Comparison of ENCODE assay signal across 21 cellular contexts in the genomic region with DNA sequence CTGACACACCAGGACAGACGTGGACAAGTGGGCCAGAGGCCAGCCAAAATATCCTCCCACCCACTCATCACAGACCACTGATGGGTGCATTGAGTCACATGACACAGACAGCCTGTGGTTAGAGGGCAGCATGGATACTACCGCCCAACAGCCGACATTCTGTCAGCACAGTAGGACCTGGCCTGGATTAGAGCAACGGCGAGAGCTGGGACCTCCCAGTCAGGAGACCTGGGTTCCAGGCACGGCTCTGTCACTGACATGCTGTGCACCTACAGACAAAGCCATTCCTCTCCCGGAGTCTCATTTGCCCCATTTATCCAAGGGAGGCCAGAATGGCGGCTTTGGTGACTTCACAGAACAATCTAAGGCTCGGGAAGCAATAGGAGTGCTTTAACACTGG. TPM values are rescaled to one million over a fixed set of nuclear protein-coding genes. Genes with fewer than 3 reads are reported as not detected.
DNase-seq lines count a peak whose midpoint lies in the region; ATAC-seq, FAIRE-seq and TF ChIP-seq lines count a peak whose summit lies in the region.
"Had no signal": no experiment of that assay in that cellular context is flagged by ENCODE, and none has a peak within 500 bp of the region (broad histone marks: within the 10 kb centered on the region; RNA-seq: fewer than 3 reads in every experiment).

No MANE protein-coding gene starts in this region.

- TF ChIP-seq CTCF in right lobe of liver (IDR thresholded peaks at IDR 0.05) (no peak), HepG2 (CRISPR knock-in tag; IDR thresholded peaks at IDR 0.05) (no peak), RWPE2 (IDR thresholded peaks at IDR 0.05; ENCODE audit: poor library complexity, severe bottlenecking) (no peak)

- H3K27ac Mint-ChIP-seq in stimulated activated naive B cell treated with anti-CD40 and anti-IgM and Interleukin-4, amounts not matched to agents 10 μg/mL and 1 μg/mL and 100 μg/mL, for 72 hours: no peak overlapping the region

- ATAC-seq in right lobe of liver (no peak), HepG2 (no peak), RWPE2 (ENCODE audit: low read depth) (no peak), aorta (ENCODE audit: low FRiP score) (no peak)
- ATAC-seq in stimulated activated naive B cell treated with anti-CD40 and anti-IgM and Interleukin-4, amounts not matched to agents 10 μg/mL and 1 μg/mL and 100 μg/mL, for 72 hours (replicated peaks): no peak
- ATAC-seq: PC-3 had no signal

- no peak overlapping the region for H3K14ac ChIP-seq in neuronal stem cell (ENCODE audit: low read length)

- H2AFZ ChIP-seq in HepG2 (ENCODE audit: low read length): no peak overlapping the region
- no peak overlapping the region for H2AFZ ChIP-seq in neuronal stem cell (ENCODE audit: low read length)

- peak overlapping the region; percentile 22 for H2BK5ac ChIP-seq in neuronal stem cell (ENCODE audit: low read length)

- peaks cover 0 to 98% (median 56%) of the 10 kb centered on the region in 4 donors for H3K36me3 ChIP-seq in right lobe of liver
- peaks cover 52 to 80% of the 10 kb centered on the region in 2 experiments for H3K36me3 ChIP-seq in HepG2 (replicated peaks in 1 of 2; ENCODE audit: control insufficient read depth in 1 of 2, insufficient read depth in 2 of 2, low read length in 2 of 2)
- H3K36me3 ChIP-seq in RWPE2 (ENCODE audit: low read depth): peaks cover 96% of the 10 kb centered on the region
- peaks cover 63 to 91% of the 10 kb centered on the region in 2 donors for H3K36me3 ChIP-seq in neuronal stem cell (replicated peaks in 1 of 2; ENCODE audit: control insufficient read depth in 2 of 2, insufficient read depth in 2 of 2, low read length in 2 of 2)
- peaks cover 3 to 19% of the 10 kb centered on the region in 2 donors for H3K36me3 ChIP-seq in aorta (ENCODE audit: control insufficient read depth in 1 of 2, insufficient read depth in 2 of 2, low read length in 1 of 2)

- H3K27ac ChIP-seq in right lobe of liver (no peak overlapping the region), HepG2 (ENCODE audit: extremely low read length, insufficient read depth, low read length) (no peak overlapping the region), RWPE2 (ENCODE audit: poor library complexity, severe bottlenecking) (no peak overlapping the region), neuronal stem cell (replicated peaks; ENCODE audit: low read length) (no peak overlapping the region), aorta (ENCODE audit: low read depth in 1 of 2, low read length in 2 of 2) (no peak overlapping the region)
- H3K27ac ChIP-seq: C4-2B, SJSA1 had no signal

- peak overlapping the region; percentile 31 for H3K23ac ChIP-seq in neuronal stem cell (ENCODE audit: low read depth, low read length, poor library complexity)

- no peak for FAIRE-seq in HepG2 (lab: Jason Lieb, UNC)
- FAIRE-seq: GM18507 had no signal

- no peaks in the 10 kb centered on the region for H3K27me3 Mint-ChIP-seq in stimulated activated naive B cell treated with anti-CD40 and anti-IgM and Interleukin-4, amounts not matched to agents 10 μg/mL and 1 μg/mL and 100 μg/mL, for 72 hours

- H3K4me2 ChIP-seq in HepG2 (ENCODE audit: low read depth, low read length): no peak overlapping the region
- no peak overlapping the region for H3K4me2 ChIP-seq in neuronal stem cell (ENCODE audit: insufficient read depth, low read length, poor library complexity, severe bottlenecking)

- no peak for TF ChIP-seq RAD21 in HepG2 (CRISPR knock-in tag; IDR thresholded peaks at IDR 0.05)

- H4K20me1 ChIP-seq in HepG2 (ENCODE audit: insufficient read depth, low read length): no peaks in the 10 kb centered on the region

- intact Hi-C loops in right lobe of liver (cut with DNase I) (loop anchor here (10.0 kb wide), 3 partner anchors 79 to 169 kb away; a partner anchor contains a TSS), HepG2 (cut with micrococcal nuclease; ENCODE audit: unreplicated experiment) (no loop called here), aorta (cut with DNase I) (no loop called here)

- no peak overlapping the region for H3K4me3 Mint-ChIP-seq in stimulated activated naive B cell treated with anti-CD40 and anti-IgM and Interleukin-4, amounts not matched to agents 10 μg/mL and 1 μg/mL and 100 μg/mL, for 72 hours

- H3K79me2 ChIP-seq in HepG2 (ENCODE audit: insufficient read depth, low read length): no peaks in the 10 kb centered on the region

- no peak overlapping the region for H4K8ac ChIP-seq in neuronal stem cell (ENCODE audit: low read depth, low read length)

- TF ChIP-seq EP300 in HepG2 (IDR thresholded peaks at IDR 0.05; ENCODE audit: low read depth in 2 of 2, low read length in 2 of 2) (no peak), HepG2 (CRISPR knock-in tag; IDR thresholded peaks at IDR 0.05; ENCODE audit: borderline replicate concordance) (no peak)

- no peak overlapping the region for H2AK5ac ChIP-seq in neuronal stem cell (ENCODE audit: low read depth, low read length)

- H3K36me3 Mint-ChIP-seq in stimulated activated naive B cell treated with anti-CD40 and anti-IgM and Interleukin-4, amounts not matched to agents 10 μg/mL and 1 μg/mL and 100 μg/mL, for 72 hours: peaks cover 49 to 64% of the 10 kb centered on the region in 2 donors

- no peak overlapping the region for H3K4me3 ChIP-seq in right lobe of liver
- H3K4me3 ChIP-seq in HepG2 (replicated peaks in 1 of 3; ENCODE audit: insufficient read depth in 1 of 3, low read depth in 2 of 3, low read length in 3 of 3): no peak overlapping the region
- no peak overlapping the region for H3K4me3 ChIP-seq in RWPE2 (ENCODE audit: severe bottlenecking)
- H3K4me3 ChIP-seq in neuronal stem cell (ENCODE audit: low read length in 2 of 2): no peak overlapping the region
- no peak overlapping the region for H3K4me3 ChIP-seq in aorta (ENCODE audit: low read length in 2 of 2)
- H3K4me3 ChIP-seq: SJSA1 had no signal

- H3K9me3 Mint-ChIP-seq in stimulated activated naive B cell treated with anti-CD40 and anti-IgM and Interleukin-4, amounts not matched to agents 10 μg/mL and 1 μg/mL and 100 μg/mL, for 72 hours: no peaks in the 10 kb centered on the region

- H3K27me3 ChIP-seq in right lobe of liver: no peaks in the 10 kb centered on the region
- H3K27me3 ChIP-seq in HepG2 (ENCODE audit: control insufficient read depth in 1 of 2, insufficient read depth in 2 of 2, low read length in 2 of 2): no peaks in the 10 kb centered on the region
- H3K27me3 ChIP-seq in RWPE2 (ENCODE audit: insufficient read depth, poor library complexity, severe bottlenecking): no peaks in the 10 kb centered on the region
- no peaks in the 10 kb centered on the region for H3K27me3 ChIP-seq in neuronal stem cell (ENCODE audit: control insufficient read depth in 3 of 3, insufficient read depth in 3 of 3, low read depth in 1 of 3, low read length in 3 of 3)
- no peaks in the 10 kb centered on the region for H3K27me3 ChIP-seq in aorta (ENCODE audit: control insufficient read depth in 1 of 2, insufficient read depth in 2 of 2, low read length in 1 of 2)
- H3K27me3 ChIP-seq: SJSA1 had no signal

- in situ Hi-C loops in HepG2 (cut with HindIII; ENCODE audit: extremely low pct_ligation_motif_present, low pct_unique_long_range_greater_than_20kb): loop anchor here (5.0 kb wide), 1 partner anchor 72 kb away; a partner anchor contains a TSS

- H2BK15ac ChIP-seq in neuronal stem cell (ENCODE audit: low read length): no peak overlapping the region

- no peak overlapping the region for H3K4ac ChIP-seq in neuronal stem cell (ENCODE audit: low read length)

- H3K18ac ChIP-seq in neuronal stem cell (ENCODE audit: low read length): no peak overlapping the region

- no peak overlapping the region for H4K91ac ChIP-seq in neuronal stem cell (ENCODE audit: low read depth, low read length, poor library complexity)

- CTCF ChIA-PET in HepG2 (lab: Yijun Ruan, JAX; ENCODE audit: low intra/inter-chr PET ratio, low total read pairs): interaction anchor here (1.2 to 2.8 kb wide), 4 partner anchors 31 to 140 kb away, joined by 3 to 19 read pairs (median 10); no protein-coding TSS in a partner anchor

- no peak overlapping the region for H2BK12ac ChIP-seq in neuronal stem cell (ENCODE audit: low read length)

- TF ChIP-seq POLR2A in right lobe of liver (IDR thresholded peaks at IDR 0.05): no peak
- no peak for TF ChIP-seq POLR2A in HepG2 (IDR thresholded peaks at IDR 0.05; ENCODE audit: insufficient read depth in 1 of 2, low read depth in 2 of 2, low read length in 2 of 2)

- H3K79me1 ChIP-seq in neuronal stem cell (ENCODE audit: low read depth, low read length): no peaks in the 10 kb centered on the region

- BruUV-seq in HepG2 (replicated peaks; lab: Mats Ljungman, UMichigan): no TSS peak

- DNase-seq in right lobe of liver: peak in 2 of 3 donors; percentile 31 to 37
- no peak for DNase-seq in HepG2 (ENCODE audit: low spot score)
- DNase-seq in RWPE2 (ENCODE audit: low spot score): peak; percentile 72
- no peak for DNase-seq in neuronal stem cell (ENCODE audit: low spot score)
- peak; percentile 42 to 50 for DNase-seq in aorta
- DNase-seq in stimulated activated naive B cell treated with anti-CD40 and anti-IgM and Interleukin-4, amounts not matched to agents 10 μg/mL and 1 μg/mL and 100 μg/mL, for 72 hours: no peak
- no peak for DNase-seq in stimulated activated CD4-positive, alpha-beta T cell treated with anti-CD3 and anti-CD28 coated beads, Interleukin-4, amount 100 ng/mL, for 1 hour
- DNase-seq in DMS 273 treated with DMSO at 0.1 percent for 48 hours (lab: John Stamatoyannopoulos, UW): no peak
- DNase-seq: GF-D8, GOT3, KG1, MV-4-11, NCI-H1417, NCI-H187, NCI-H2107, NCI-H345, NCI-H524 treated with DMSO at 0.1 percent for 48 hours, PC-3 had no signal

- H2BK120ac ChIP-seq in neuronal stem cell (ENCODE audit: low read depth, low read length): no peak overlapping the region

- WGBS in right lobe of liver (ENCODE audit: insufficient coverage, low coverage, low lambda C conversion rate, missing lambda C conversion rate): 80% methylated on average over 7 of the region's 9 CpGs
- WGBS in HepG2 (ENCODE audit: low lambda C conversion rate): 95% methylated on average over 9 of the region's 9 CpGs
- WGBS in neuronal stem cell (ENCODE audit: extremely low coverage in 2 of 2, insufficient read length in 2 of 2, insufficient replicate concordance in 1 of 2), 2 donors: no CpG with 5 or more reads among the region's 9 CpGs
- WGBS in aorta, 2 donors: 78 to 84% methylated on average over 9 of the region's 9 CpGs

- H3K4me1 ChIP-seq in right lobe of liver: no peaks in the 10 kb centered on the region
- no peaks in the 10 kb centered on the region for H3K4me1 ChIP-seq in HepG2 (ENCODE audit: insufficient read depth, low read length)
- no peaks in the 10 kb centered on the region for H3K4me1 ChIP-seq in RWPE2 (ENCODE audit: insufficient read depth, poor library complexity, severe bottlenecking)
- no peaks in the 10 kb centered on the region for H3K4me1 ChIP-seq in neuronal stem cell (ENCODE audit: control insufficient read depth in 2 of 2, insufficient read depth in 1 of 2, low read depth in 1 of 2, low read length in 2 of 2)
- H3K4me1 ChIP-seq in aorta (ENCODE audit: control insufficient read depth in 1 of 2, insufficient read depth in 2 of 2, low read length in 2 of 2): no peaks in the 10 kb centered on the region

- no peaks in the 10 kb centered on the region for H3K9me3 ChIP-seq in right lobe of liver
- H3K9me3 ChIP-seq in HepG2 (ENCODE audit: low read length): no peaks in the 10 kb centered on the region
- H3K9me3 ChIP-seq in RWPE2 (ENCODE audit: severe bottlenecking): no peaks in the 10 kb centered on the region
- H3K9me3 ChIP-seq in neuronal stem cell (replicated peaks in 1 of 2; ENCODE audit: control insufficient read depth in 2 of 2, insufficient read depth in 1 of 2, low read depth in 1 of 2, low read length in 2 of 2): no peaks in the 10 kb centered on the region
- no peaks in the 10 kb centered on the region for H3K9me3 ChIP-seq in aorta (ENCODE audit: control insufficient read depth, low read length)
- H3K9me3 ChIP-seq: SJSA1 had no signal

- no peak overlapping the region for H3K9ac ChIP-seq in HepG2 (ENCODE audit: insufficient read depth, low read depth, low read length)
- H3K9ac ChIP-seq in neuronal stem cell (ENCODE audit: low read depth, low read length, poor library complexity): no peak overlapping the region

- peaks cover 15 to 16% of the 10 kb centered on the region in 2 donors for H3K4me1 Mint-ChIP-seq in stimulated activated naive B cell treated with anti-CD40 and anti-IgM and Interleukin-4, amounts not matched to agents 10 μg/mL and 1 μg/mL and 100 μg/mL, for 72 hours

- POLR2A ChIA-PET in HepG2 (lab: Yijun Ruan, JAX): interaction anchor here (2.4 kb wide), 1 partner anchor 30 kb away, joined by 6 read pairs; no protein-coding TSS in a partner anchor

RNA-seq across cellular contexts. Expression of a gene that starts 8.0 kb away (rescaled TPM):
- 1 to 10 TPM; 6.5 to 9.3 (median 7.8) TPM for total RNA-seq in right lobe of liver
- total RNA-seq in HepG2 (2016; rRNA removed; fragmentation: Illumina TruSeq; extraction: Trizol): 6.0 and 13.7 TPM in 2 replicates
- total RNA-seq in HepG2 (2016; cell fraction: cytosol; rRNA removed; fragmentation: Illumina TruSeq; extraction: Trizol; ENCODE audit: low read depth): 4.5 and 4.7 TPM in 2 replicates
- total RNA-seq in HepG2 (2016; cell fraction: insoluble cytoplasmic fraction; rRNA removed; fragmentation: Illumina TruSeq; extraction: Trizol): 5.0 and 12.7 TPM in 2 replicates
- total RNA-seq in HepG2 (2016; cell fraction: membrane; rRNA removed; fragmentation: Illumina TruSeq; extraction: Trizol): 6.7 and 7.0 TPM in 2 replicates
- total RNA-seq in HepG2 (2016; cell fraction: nucleus; rRNA removed; fragmentation: Illumina TruSeq; extraction: Trizol): 18.8 and 22.0 TPM in 2 replicates
- 9.7 and 12.3 TPM in 2 replicates for polyA plus RNA-seq in HepG2 (2011; rRNA removed)
- polyA plus RNA-seq in HepG2 (2011; cell fraction: cytosol; rRNA removed): 3.3 and 4.6 TPM in 2 replicates
- 62.4 and 81.3 TPM in 2 replicates for polyA plus RNA-seq in HepG2 (2011; cell fraction: nucleus; rRNA removed)
- 5.7 and 8.0 TPM in 2 replicates for polyA plus RNA-seq in HepG2 (2012)
- 1.5 TPM in 2 replicates for polyA plus RNA-seq in HepG2 (2016; cell fraction: cytosol; fragmentation: Illumina TruSeq; extraction: Trizol; ENCODE audit: low read depth)
- 5.1 and 7.0 TPM in 2 replicates for polyA plus RNA-seq in HepG2 (2016; cell fraction: insoluble cytoplasmic fraction; fragmentation: Illumina TruSeq; extraction: Trizol; ENCODE audit: low read depth)
- 2.9 and 3.1 TPM in 2 replicates for polyA plus RNA-seq in HepG2 (2016; cell fraction: membrane; fragmentation: Illumina TruSeq; extraction: Trizol; ENCODE audit: low read depth)
- polyA plus RNA-seq in HepG2 (2016; cell fraction: nucleus; fragmentation: Illumina TruSeq; extraction: Trizol; ENCODE audit: insufficient read depth, low read depth): 40.5 and 45.7 TPM in 2 replicates
- 32.3 and 35.8 TPM in 2 replicates for polyA minus RNA-seq in HepG2 (2011; rRNA and poly(A)+ RNA removed; ENCODE audit: low replicate concordance)
- 3.4 and 4.0 TPM in 2 replicates for polyA minus RNA-seq in HepG2 (2011; cell fraction: cytosol; rRNA and poly(A)+ RNA removed)
- 42.4 and 45.0 TPM in 2 replicates for polyA minus RNA-seq in HepG2 (2011; cell fraction: nucleus; rRNA and poly(A)+ RNA removed)
- 7.3 TPM for polyA plus RNA-seq in neuronal stem cell (2013, experiment 1 of 2)
- 7.1 TPM for polyA plus RNA-seq in neuronal stem cell (2013, experiment 2 of 2)
- total RNA-seq in aorta: 10 to 100 TPM; 18.4 to 22.7 TPM
- 10 to 100 TPM in 1 of 2 donors, 1 to 10 TPM in 1; 2.8 to 31.4 TPM for polyA plus RNA-seq in aorta

RNA-seq across cellular contexts. Expression of a gene that starts 29.5 kb away (rescaled TPM):
- total RNA-seq in right lobe of liver (10 to 100 TPM in 2 of 6 experiments, 1 to 10 TPM in 4; 7.8 to 12.1 (median 9.5) TPM), HepG2 (2016; rRNA removed; fragmentation: Illumina TruSeq; extraction: Trizol) (18.5 and 20.9 TPM in 2 replicates), aorta (10 to 100 TPM; 32.5 to 33.3 TPM)
- 30.2 and 42.6 TPM in 2 replicates for total RNA-seq in HepG2 (2016; cell fraction: cytosol; rRNA removed; fragmentation: Illumina TruSeq; extraction: Trizol; ENCODE audit: low read depth)
- 17.6 and 21.4 TPM in 2 replicates for total RNA-seq in HepG2 (2016; cell fraction: insoluble cytoplasmic fraction; rRNA removed; fragmentation: Illumina TruSeq; extraction: Trizol)
- 35.4 and 44.6 TPM in 2 replicates for total RNA-seq in HepG2 (2016; cell fraction: membrane; rRNA removed; fragmentation: Illumina TruSeq; extraction: Trizol)
- 19.3 and 21.9 TPM in 2 replicates for total RNA-seq in HepG2 (2016; cell fraction: nucleus; rRNA removed; fragmentation: Illumina TruSeq; extraction: Trizol)
- polyA plus RNA-seq in HepG2 (2011; rRNA removed) (21.6 and 24.4 TPM in 2 replicates), aorta (10 to 100 TPM; 15.5 to 43.4 TPM)
- 19.5 and 26.1 TPM in 2 replicates for polyA plus RNA-seq in HepG2 (2011; cell fraction: cytosol; rRNA removed)
- 38.0 and 44.1 TPM in 2 replicates for polyA plus RNA-seq in HepG2 (2011; cell fraction: nucleus; rRNA removed)
- 22.9 and 30.3 TPM in 2 replicates for polyA plus RNA-seq in HepG2 (2012)
- polyA plus RNA-seq in HepG2 (2016; cell fraction: cytosol; fragmentation: Illumina TruSeq; extraction: Trizol; ENCODE audit: low read depth): 41.4 and 54.3 TPM in 2 replicates
- 27.4 and 35.6 TPM in 2 replicates for polyA plus RNA-seq in HepG2 (2016; cell fraction: insoluble cytoplasmic fraction; fragmentation: Illumina TruSeq; extraction: Trizol; ENCODE audit: low read depth)
- polyA plus RNA-seq in HepG2 (2016; cell fraction: membrane; fragmentation: Illumina TruSeq; extraction: Trizol; ENCODE audit: low read depth): 51.1 and 55.4 TPM in 2 replicates
- polyA plus RNA-seq in HepG2 (2016; cell fraction: nucleus; fragmentation: Illumina TruSeq; extraction: Trizol; ENCODE audit: insufficient read depth, low read depth): 35.5 and 37.2 TPM in 2 replicates
- polyA minus RNA-seq in HepG2 (2011; rRNA and poly(A)+ RNA removed; ENCODE audit: low replicate concordance): 40.1 and 74.5 TPM in 2 replicates
- polyA minus RNA-seq in HepG2 (2011; cell fraction: cytosol; rRNA and poly(A)+ RNA removed): 19.4 and 24.4 TPM in 2 replicates
- polyA minus RNA-seq in HepG2 (2011; cell fraction: nucleus; rRNA and poly(A)+ RNA removed): 55.2 and 63.6 TPM in 2 replicates
- polyA plus RNA-seq in neuronal stem cell (2013, experiment 1 of 2): 39.1 TPM
- polyA plus RNA-seq in neuronal stem cell (2013, experiment 2 of 2): 39.1 TPM

RNA-seq across cellular contexts. Expression of a gene that starts 44.7 kb away (rescaled TPM):
- 1 to 10 TPM in 4 of 6 experiments, under 1 TPM in 2; 0.61 to 2.4 (median 1.3) TPM for total RNA-seq in right lobe of liver
- not detected in 2 replicates for total RNA-seq in HepG2 (2016; rRNA removed; fragmentation: Illumina TruSeq; extraction: Trizol)
- total RNA-seq in HepG2 (2016; cell fraction: cytosol; rRNA removed; fragmentation: Illumina TruSeq; extraction: Trizol; ENCODE audit: low read depth): not detected in 2 replicates
- total RNA-seq in HepG2 (2016; cell fraction: insoluble cytoplasmic fraction; rRNA removed; fragmentation: Illumina TruSeq; extraction: Trizol): 0.06 TPM in 1 of 2 replicates, not detected in the other
- not detected in 2 replicates for total RNA-seq in HepG2 (2016; cell fraction: membrane; rRNA removed; fragmentation: Illumina TruSeq; extraction: Trizol)
- total RNA-seq in HepG2 (2016; cell fraction: nucleus; rRNA removed; fragmentation: Illumina TruSeq; extraction: Trizol): not detected in 2 replicates
- polyA plus RNA-seq in HepG2 (2011; rRNA removed): 0.03 TPM in 1 of 2 replicates, not detected in the other
- 0.04 TPM in 1 of 2 replicates, not detected in the other for polyA plus RNA-seq in HepG2 (2011; cell fraction: cytosol; rRNA removed)
- not detected in 2 replicates for polyA plus RNA-seq in HepG2 (2011; cell fraction: nucleus; rRNA removed)
- polyA plus RNA-seq in HepG2 (2012): not detected in 2 replicates
- polyA plus RNA-seq in HepG2 (2016; cell fraction: cytosol; fragmentation: Illumina TruSeq; extraction: Trizol; ENCODE audit: low read depth): not detected in 2 replicates
- polyA plus RNA-seq in HepG2 (2016; cell fraction: insoluble cytoplasmic fraction; fragmentation: Illumina TruSeq; extraction: Trizol; ENCODE audit: low read depth): not detected in 2 replicates
- polyA plus RNA-seq in HepG2 (2016; cell fraction: membrane; fragmentation: Illumina TruSeq; extraction: Trizol; ENCODE audit: low read depth): not detected in 2 replicates
- polyA plus RNA-seq in HepG2 (2016; cell fraction: nucleus; fragmentation: Illumina TruSeq; extraction: Trizol; ENCODE audit: insufficient read depth, low read depth): not detected in 2 replicates
- polyA minus RNA-seq in HepG2 (2011; rRNA and poly(A)+ RNA removed; ENCODE audit: low replicate concordance): not detected in 2 replicates
- not detected in 2 replicates for polyA minus RNA-seq in HepG2 (2011; cell fraction: cytosol; rRNA and poly(A)+ RNA removed)
- not detected in 2 replicates for polyA minus RNA-seq in HepG2 (2011; cell fraction: nucleus; rRNA and poly(A)+ RNA removed)
- 0.18 TPM for polyA plus RNA-seq in neuronal stem cell (2013, experiment 1 of 2)
- polyA plus RNA-seq in neuronal stem cell (2013, experiment 2 of 2): 0.18 TPM
- 1 to 10 TPM; 5.1 to 6.0 TPM for total RNA-seq in aorta
- 1 to 10 TPM in 1 of 2 donors, under 1 TPM in 1; 0.15 to 3.1 TPM for polyA plus RNA-seq in aorta
- total RNA-seq: SJSA1 had no signal

RNA-seq across cellular contexts. Expression of a gene that starts 52.1 kb away (rescaled TPM):
- 10 to 100 TPM in 5 of 6 experiments, 1 to 10 TPM in 1; 9.6 to 70.2 (median 35.6) TPM for total RNA-seq in right lobe of liver
- total RNA-seq in HepG2 (2016; rRNA removed; fragmentation: Illumina TruSeq; extraction: Trizol): 7.0 and 16.9 TPM in 2 replicates
- total RNA-seq in HepG2 (2016; cell fraction: cytosol; rRNA removed; fragmentation: Illumina TruSeq; extraction: Trizol; ENCODE audit: low read depth): 3.6 and 5.4 TPM in 2 replicates
- total RNA-seq in HepG2 (2016; cell fraction: insoluble cytoplasmic fraction; rRNA removed; fragmentation: Illumina TruSeq; extraction: Trizol): 5.7 and 18.2 TPM in 2 replicates
- total RNA-seq in HepG2 (2016; cell fraction: membrane; rRNA removed; fragmentation: Illumina TruSeq; extraction: Trizol): 6.1 and 6.9 TPM in 2 replicates
- 18.3 and 22.2 TPM in 2 replicates for total RNA-seq in HepG2 (2016; cell fraction: nucleus; rRNA removed; fragmentation: Illumina TruSeq; extraction: Trizol)
- polyA plus RNA-seq in HepG2 (2011; rRNA removed): 28.6 and 30.7 TPM in 2 replicates
- 26.4 and 36.2 TPM in 2 replicates for polyA plus RNA-seq in HepG2 (2011; cell fraction: cytosol; rRNA removed)
- polyA plus RNA-seq in HepG2 (2011; cell fraction: nucleus; rRNA removed): 25.4 and 33.0 TPM in 2 replicates
- 13.5 and 20.7 TPM in 2 replicates for polyA plus RNA-seq in HepG2 (2012)
- 6.3 and 6.9 TPM in 2 replicates for polyA plus RNA-seq in HepG2 (2016; cell fraction: cytosol; fragmentation: Illumina TruSeq; extraction: Trizol; ENCODE audit: low read depth)
- 7.2 and 10.5 TPM in 2 replicates for polyA plus RNA-seq in HepG2 (2016; cell fraction: insoluble cytoplasmic fraction; fragmentation: Illumina TruSeq; extraction: Trizol; ENCODE audit: low read depth)
- 7.7 and 8.9 TPM in 2 replicates for polyA plus RNA-seq in HepG2 (2016; cell fraction: membrane; fragmentation: Illumina TruSeq; extraction: Trizol; ENCODE audit: low read depth)
- 31.7 and 37.7 TPM in 2 replicates for polyA plus RNA-seq in HepG2 (2016; cell fraction: nucleus; fragmentation: Illumina TruSeq; extraction: Trizol; ENCODE audit: insufficient read depth, low read depth)
- polyA minus RNA-seq in HepG2 (2011; rRNA and poly(A)+ RNA removed; ENCODE audit: low replicate concordance): 3.3 and 51.4 TPM in 2 replicates
- polyA minus RNA-seq in HepG2 (2011; cell fraction: cytosol; rRNA and poly(A)+ RNA removed): 17.1 and 20.1 TPM in 2 replicates
- 8.1 and 10.7 TPM in 2 replicates for polyA minus RNA-seq in HepG2 (2011; cell fraction: nucleus; rRNA and poly(A)+ RNA removed)
- polyA plus RNA-seq in neuronal stem cell (2013, experiment 1 of 2): 35.9 TPM
- 35.5 TPM for polyA plus RNA-seq in neuronal stem cell (2013, experiment 2 of 2)
- 100 to 1,000 TPM; 113 to 445 TPM for total RNA-seq in aorta
- polyA plus RNA-seq in aorta: 100 to 1,000 TPM in 1 of 2 donors, 10 to 100 TPM in 1; 80.7 to 103 TPM

Comparison
In these comparisons a context has a peak if more than half of its experiments do, and no peak if none do; other contexts are left out.
1. DNase-seq: peak in right lobe of liver (2 of 3), RWPE2 (single experiment) and aorta (2 of 2); none in HepG2 (single experiment), neuronal stem cell (single experiment), stimulated activated naive B cell treated with anti-CD40 and anti-IgM and Interleukin-4, amounts not matched to agents 10 μg/mL and 1 μg/mL and 100 μg/mL, for 72 hours (single experiment), stimulated activated CD4-positive, alpha-beta T cell treated with anti-CD3 and anti-CD28 coated beads, Interleukin-4, amount 100 ng/mL, for 1 hour (single experiment) and DMS 273 treated with DMSO at 0.1 percent for 48 hours (single experiment).
2. intact Hi-C loops: an anchor here in right lobe of liver (10.0 kb wide); none called in HepG2 and aorta.